Comparison of ENCODE assay signal across 15 cellular contexts in the genomic region with DNA sequence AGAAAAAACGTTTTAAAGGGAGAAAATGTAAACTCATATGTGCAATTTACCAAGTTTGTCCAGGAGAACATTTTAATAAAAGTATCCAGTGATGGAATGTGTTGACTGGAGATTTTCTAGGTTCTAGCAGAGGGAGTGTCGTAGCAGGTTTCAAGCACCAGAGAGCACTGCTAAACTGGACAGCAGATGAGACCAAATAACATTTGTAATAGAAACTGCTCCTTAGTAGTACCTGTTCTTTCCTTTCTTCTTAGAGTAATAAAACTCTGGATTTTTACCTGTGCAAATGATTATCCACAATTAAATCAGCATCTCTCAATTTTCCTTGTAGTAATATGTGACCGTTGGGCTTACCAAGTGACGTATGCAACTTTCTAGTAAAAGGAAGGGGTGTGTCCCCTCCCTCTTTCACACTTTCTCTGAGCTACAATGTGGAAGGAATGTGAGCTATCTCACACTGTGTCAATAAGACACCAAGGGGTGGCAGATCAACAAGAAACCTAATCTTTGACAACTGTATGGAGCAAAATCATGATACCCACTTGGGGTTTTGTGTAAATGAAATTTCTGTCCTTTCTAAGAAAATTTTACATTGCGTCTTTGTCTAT. TPM values are rescaled to one million over a fixed set of nuclear protein-coding genes. Genes with fewer than 3 reads are reported as not detected.
DNase-seq lines count a peak whose midpoint lies in the region; ATAC-seq and TF ChIP-seq lines count a peak whose summit lies in the region.
"Had no signal": no experiment of that assay in that cellular context is flagged by ENCODE, and none has a peak within 500 bp of the region (broad histone marks: within the 10 kb centered on the region; RNA-seq: fewer than 3 reads in every experiment).

No MANE protein-coding gene starts in this region.

- intact Hi-C loops in PC-3 (cut with micrococcal nuclease): loop anchor here (1.0 kb wide), 1 partner anchor 57 kb away; no protein-coding TSS in a partner anchor

- no peak overlapping the region for H3K9ac ChIP-seq in PC-3 (ENCODE audit: low read length)

- no TSS peak for BruUV-seq in PC-3 (replicated peaks; lab: Mats Ljungman, UMichigan)

- H3K4me2 ChIP-seq in PC-3 (ENCODE audit: low read length): no peak overlapping the region

- no peaks in the 10 kb centered on the region for H3K79me2 ChIP-seq in PC-3 (ENCODE audit: low read length)

- CTCF ChIA-PET in PC-3 (lab: Charles Lee): interaction anchor here (0.6 kb wide), 1 partner anchor 52 kb away, joined by 4 read pairs; no protein-coding TSS in a partner anchor

- POLR2A ChIA-PET in PC-3 (lab: Charles Lee; ENCODE audit: unreplicated experiment): no interaction called here

- TF ChIP-seq CTCF in GM12872 (IDR thresholded peaks at IDR 0.05; ENCODE audit: insufficient read depth, low read depth, low read length) (0 out of 3 replicates have a peak, but pooled peaks have one; percentile 9), PC-3 (conservative IDR thresholded peaks at IDR 0.05; ENCODE audit: low read depth, low read length) (peak; percentile 49), foreskin keratinocyte (conservative IDR thresholded peaks at IDR 0.05) (peak; percentile 30), coronary artery (IDR thresholded peaks at IDR 0.05) (no peak)

- H3K4me1 ChIP-seq in PC-3 (ENCODE audit: insufficient read depth, low read length) (peaks cover 17% of the 10 kb centered on the region), foreskin keratinocyte (no peaks in the 10 kb centered on the region)
- H3K4me1 ChIP-seq: transverse colon had no signal

- no peaks in the 10 kb centered on the region for H3F3A ChIP-seq in PC-3 (ENCODE audit: low read length, unreplicated experiment)

- no peaks in the 10 kb centered on the region; the same call in 1 of the 2 replicates for H3K36me3 ChIP-seq in PC-3 (ENCODE audit: low read depth, low read length)
- H3K36me3 ChIP-seq: transverse colon had no signal

- H3K27ac ChIP-seq in PC-3 (ENCODE audit: low read length): no peak overlapping the region
- no peak overlapping the region for H3K27ac ChIP-seq in foreskin keratinocyte
- no peak overlapping the region for H3K27ac ChIP-seq in coronary artery
- H3K27ac ChIP-seq: transverse colon had no signal

- H3K9me2 ChIP-seq in PC-3 (replicated peaks; ENCODE audit: low read length): no peaks in the 10 kb centered on the region

- no peak overlapping the region for H2AFZ ChIP-seq in PC-3 (ENCODE audit: low read length)

- H4K20me1 ChIP-seq in PC-3 (ENCODE audit: low read length): no peaks in the 10 kb centered on the region

- DNase-seq in PC-3 (peak; percentile 9), foreskin keratinocyte (no peak), renal cortical epithelial cell (ENCODE audit: low read depth) (peak; percentile 3), NCI-H1436 (lab: John Stamatoyannopoulos, UW) (no peak), coronary artery (ENCODE audit: low spot score) (no peak), C1 segment of cervical spinal cord (lab: John Stamatoyannopoulos, UW) (no peak)
- DNase-seq: activated B cell treated with CpG ODN at 0.5 μM for 24 hours; activated T-cell treated with anti-CD3 and anti-CD28 coated beads, Interleukin-2, amount 50 U/mL, for 24 hours; DMS79; NCI-H2227 treated with DMSO at 0.1 percent for 48 hours; SHP77 treated with DMSO at 0.1 percent for 48 hours; transverse colon had no signal

- H3K27me3 ChIP-seq in PC-3 (ENCODE audit: low read length) (no peaks in the 10 kb centered on the region), foreskin keratinocyte (peaks cover 11% of the 10 kb centered on the region)
- H3K27me3 ChIP-seq: transverse colon had no signal

- no peaks in the 10 kb centered on the region for H3K9me3 ChIP-seq in PC-3 (ENCODE audit: low read length)
- H3K9me3 ChIP-seq: transverse colon had no signal

- ATAC-seq in PC-3 (no peak), foreskin keratinocyte (no peak), HG03159 (IDR thresholded peaks at IDR 0.05; ENCODE audit: unreplicated experiment) (no peak)

- H3K4me3 ChIP-seq in PC-3 (ENCODE audit: low read length) (no peak overlapping the region), coronary artery (no peak overlapping the region)
- H3K4me3 ChIP-seq: transverse colon had no signal

RNA-seq across cellular contexts. Expression of a gene that starts 9.5 kb away (rescaled TPM):
- total RNA-seq in PC-3 (2014; rRNA removed) (not detected in 2 replicates), foreskin keratinocyte (not detected in 2 replicates), renal cortical epithelial cell (not detected in 2 replicates)
- polyA plus RNA-seq in foreskin keratinocyte: not detected in 2 replicates
- total RNA-seq: activated B cell treated with CpG ODN at 0.5 μM for 24 hours, M059J had no signal

Comparison
In these comparisons a context has a peak if more than half of its experiments do, and no peak if none do; other contexts are left out.
1. DNase-seq: peak in PC-3 (single experiment) and renal cortical epithelial cell (single experiment); none in foreskin keratinocyte (0 of 2), NCI-H1436 (single experiment), coronary artery (single experiment) and C1 segment of cervical spinal cord (0 of 14).